In the genomic region with DNA sequence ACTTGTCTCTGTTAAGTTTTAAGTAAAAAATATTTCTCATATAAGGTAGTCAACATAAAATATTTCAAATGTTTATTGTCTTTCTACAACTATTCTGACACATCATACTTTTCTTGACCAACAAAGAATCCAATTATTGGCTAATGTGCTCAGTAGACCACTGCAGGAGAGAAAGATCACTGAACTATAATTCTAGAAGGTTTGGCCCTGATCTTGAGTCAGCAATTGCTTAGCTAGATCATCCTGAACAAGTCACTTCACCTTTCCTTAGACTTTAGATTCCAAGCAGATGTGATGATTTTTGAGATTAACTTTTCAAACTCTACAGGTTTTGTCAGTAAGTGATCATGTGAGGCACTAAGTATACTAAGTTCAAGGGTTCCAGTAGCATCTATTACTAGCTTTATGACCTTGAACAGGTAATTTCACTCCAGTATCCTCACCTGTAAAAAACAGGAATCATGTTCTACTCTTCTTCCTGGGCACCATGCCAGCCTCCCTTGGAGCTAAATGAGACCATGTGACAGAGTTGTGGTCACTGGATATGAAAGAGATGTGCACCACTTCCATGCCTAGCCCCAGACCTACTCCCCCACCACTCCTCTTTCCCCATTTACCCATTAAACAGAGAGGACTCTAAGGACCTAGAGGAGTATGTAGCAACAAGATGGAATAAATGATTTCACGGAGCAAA, we compare ENCODE assay signal across 13 cellular contexts. TPM values are rescaled to one million over a fixed set of nuclear protein-coding genes. Genes with fewer than 3 reads are reported as not detected.
DNase-seq lines count a peak whose midpoint lies in the region; ATAC-seq and TF ChIP-seq lines count a peak whose summit lies in the region.
"Had no signal": no experiment of that assay in that cellular context is flagged by ENCODE, and none has a peak within 500 bp of the region (broad histone marks: within the 10 kb centered on the region; RNA-seq: fewer than 3 reads in every experiment).

No MANE protein-coding gene starts in this region.

- TF ChIP-seq CTCF in breast epithelium (IDR thresholded peaks at IDR 0.05) = no peak

- no peak for TF ChIP-seq RAD21 in Ishikawa (IDR thresholded peaks at IDR 0.05; ENCODE audit: low read depth)

- H3K4me1 Mint-ChIP-seq in CD4-positive, CD25-positive, alpha-beta regulatory T cell = peaks cover 5 to 22% (median 15%) of the 10 kb centered on the region in 4 donors
- H3K4me1 Mint-ChIP-seq: naive B cell had no signal

- H3K4me3 ChIP-seq in CD4-positive, CD25-positive, alpha-beta regulatory T cell (ENCODE audit: low read depth, low read length) = no peak overlapping the region
- no peak overlapping the region for H3K4me3 ChIP-seq in breast epithelium
- H3K4me3 ChIP-seq: right lobe of liver, upper lobe of left lung had no signal

- H3K9me3 Mint-ChIP-seq in CD4-positive, CD25-positive, alpha-beta regulatory T cell = no peaks in the 10 kb centered on the region
- H3K9me3 Mint-ChIP-seq: HFFc6, naive B cell had no signal

- no peak overlapping the region for H3K27ac ChIP-seq in CD4-positive, CD25-positive, alpha-beta regulatory T cell (ENCODE audit: insufficient read depth, low read length, poor library complexity, severe bottlenecking)
- H3K27ac ChIP-seq in breast epithelium = no peak overlapping the region
- H3K27ac ChIP-seq: right lobe of liver, upper lobe of left lung had no signal

- no peak overlapping the region for H3K4me3 Mint-ChIP-seq in CD4-positive, CD25-positive, alpha-beta regulatory T cell
- H3K4me3 Mint-ChIP-seq: HFFc6, naive B cell had no signal

- H3K36me3 Mint-ChIP-seq in CD4-positive, CD25-positive, alpha-beta regulatory T cell = peaks cover 5% of the 10 kb centered on the region
- H3K36me3 Mint-ChIP-seq: naive B cell had no signal

- H3K9me3 ChIP-seq in CD4-positive, CD25-positive, alpha-beta regulatory T cell (ENCODE audit: control insufficient read depth in 2 of 2, low read length in 2 of 2) = no peaks in the 10 kb centered on the region
- no peaks in the 10 kb centered on the region for H3K9me3 ChIP-seq in breast epithelium
- H3K9me3 ChIP-seq: right lobe of liver, upper lobe of left lung had no signal

- intact Hi-C loops in breast epithelium (cut with DNase I; ENCODE audit: low total_unique reads) = no loop called here

- H3K27me3 Mint-ChIP-seq in CD4-positive, CD25-positive, alpha-beta regulatory T cell = no peaks in the 10 kb centered on the region
- H3K27me3 Mint-ChIP-seq: naive B cell had no signal

- peak overlapping the region; percentile 36 to 82 (median 43) for H3K27ac Mint-ChIP-seq in CD4-positive, CD25-positive, alpha-beta regulatory T cell
- H3K27ac Mint-ChIP-seq: HFFc6, naive B cell had no signal

- no peak for ATAC-seq in CD4-positive, CD25-positive, alpha-beta regulatory T cell (ENCODE audit: low read depth in 2 of 2)
- ATAC-seq: right lobe of liver had no signal

- DNase-seq in CD4-positive, CD25-positive, alpha-beta regulatory T cell = no peak
- DNase-seq in NCI-H69 (lab: John Stamatoyannopoulos, UW) (peak; percentile 99), breast epithelium (ENCODE audit: low spot score in 2 of 2) (peak; percentile 54 to 74), GF-D8 (lab: John Stamatoyannopoulos, UW) (no peak)
- no peak for DNase-seq in stimulated activated CD4-positive, alpha-beta T cell treated with anti-CD3 and anti-CD28 coated beads, Interleukin-1b, Interleukin-23, amount 100 ng/mL, for 48 hours
- no peak for DNase-seq in effector CD4-positive, alpha-beta T cell
- no peak for DNase-seq in activated T-cell treated with anti-CD3 and anti-CD28 coated beads, Interleukin-2, amount 50 U/mL, for 1 hour
- DNase-seq: HFFc6, naive B cell, T1000 had no signal

- no peak for TF ChIP-seq POLR2A in breast epithelium (IDR thresholded peaks at IDR 0.05)

- H3K27me3 ChIP-seq in CD4-positive, CD25-positive, alpha-beta regulatory T cell (ENCODE audit: control insufficient read depth, insufficient read depth, low read length) = no peaks in the 10 kb centered on the region
- no peaks in the 10 kb centered on the region for H3K27me3 ChIP-seq in breast epithelium
- H3K27me3 ChIP-seq: right lobe of liver, upper lobe of left lung had no signal

- TF ChIP-seq EP300 in Ishikawa (IDR thresholded peaks at IDR 0.05; ENCODE audit: borderline replicate concordance) = no peak

- peaks cover 2% of the 10 kb centered on the region for H3K36me3 ChIP-seq in CD4-positive, CD25-positive, alpha-beta regulatory T cell (ENCODE audit: control insufficient read depth, insufficient read depth, low read length)
- H3K36me3 ChIP-seq in breast epithelium = no peaks in the 10 kb centered on the region
- H3K36me3 ChIP-seq: right lobe of liver, upper lobe of left lung had no signal

- no peaks in the 10 kb centered on the region for H3K4me1 ChIP-seq in CD4-positive, CD25-positive, alpha-beta regulatory T cell (ENCODE audit: control insufficient read depth, insufficient read depth, low read length, poor library complexity, severe bottlenecking)
- H3K4me1 ChIP-seq in breast epithelium = no peaks in the 10 kb centered on the region
- H3K4me1 ChIP-seq: right lobe of liver, upper lobe of left lung had no signal

TF ChIP-seq in Ishikawa, 13 proteins besides CTCF, POLR2A, EP300 and RAD21:
- TF ChIP-seq, protein P1, sequence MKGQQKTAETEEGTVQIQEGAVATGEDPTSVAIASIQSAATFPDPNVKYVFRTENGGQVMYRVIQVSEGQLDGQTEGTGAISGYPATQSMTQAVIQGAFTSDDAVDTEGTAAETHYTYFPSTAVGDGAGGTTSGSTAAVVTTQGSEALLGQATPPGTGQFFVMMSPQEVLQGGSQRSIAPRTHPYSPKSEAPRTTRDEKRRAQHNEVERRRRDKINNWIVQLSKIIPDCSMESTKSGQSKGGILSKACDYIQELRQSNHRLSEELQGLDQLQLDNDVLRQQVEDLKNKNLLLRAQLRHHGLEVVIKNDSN (IDR thresholded peaks at IDR 0.05) = peak; percentile 76
- TF ChIP-seq NFIC (IDR thresholded peaks at IDR 0.05) (peak; percentile 68), ZBTB7A (IDR thresholded peaks at IDR 0.05; ENCODE audit: low read depth) (no peak), EGR1 (IDR thresholded peaks at IDR 0.05) (no peak)
- TF ChIP-seq, protein P2, sequence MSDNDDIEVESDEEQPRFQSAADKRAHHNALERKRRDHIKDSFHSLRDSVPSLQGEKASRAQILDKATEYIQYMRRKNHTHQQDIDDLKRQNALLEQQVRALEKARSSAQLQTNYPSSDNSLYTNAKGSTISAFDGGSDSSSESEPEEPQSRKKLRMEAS (IDR thresholded peaks at IDR 0.05) = no peak
TF ChIP-seq in Ishikawa: peak in this region for 2.

RNA-seq across cellular contexts. Expression of a gene that starts 17.3 kb away (rescaled TPM):
- 16.8 TPM for total RNA-seq in CD4-positive, CD25-positive, alpha-beta regulatory T cell
- polyA plus RNA-seq in CD4-positive, CD25-positive, alpha-beta regulatory T cell = 10 to 100 TPM in 1 of 4 donors, 1 to 10 TPM in 3; 5.9 to 15.4 (median 6.8) TPM
- 10 to 100 TPM in 1 of 3 donors, 1 to 10 TPM in 2; 2.1 to 13.5 (median 6.6) TPM for total RNA-seq in breast epithelium

Comparison
In these comparisons a context has a peak if more than half of its experiments do, and no peak if none do; other contexts are left out.
1. DNase-seq: peak in NCI-H69 (single experiment) and breast epithelium (2 of 2); none in CD4-positive, CD25-positive, alpha-beta regulatory T cell (0 of 3), GF-D8 (single experiment), stimulated activated CD4-positive, alpha-beta T cell treated with anti-CD3 and anti-CD28 coated beads, Interleukin-1b, Interleukin-23, amount 100 ng/mL, for 48 hours (single experiment), effector CD4-positive, alpha-beta T cell (single experiment) and activated T-cell treated with anti-CD3 and anti-CD28 coated beads, Interleukin-2, amount 50 U/mL, for 1 hour (single experiment).